Comparison of ENCODE assay signal across 1 cellular context in genomic region chr6:110180228-110181008, GRCh38.
TF ChIP-seq lines count a peak whose summit lies in the region.

Gene CDC40, plus strand, starts transcription at chr6:110180427. Its CDS starts 18 bp downstream, at chr6:110180445.

TF ChIP-seq in HepG2, 621 proteins besides CTCF, POLR2A, EP300 and RAD21 (continued from another document and continues in another):
- TF ChIP-seq ZNF839 (CRISPR knock-in tag; IDR thresholded peaks at IDR 0.05; ENCODE audit: borderline replicate concordance) = peak; percentile 67; the same call in 1 of the 2 replicates
- TF ChIP-seq MXD4 (CRISPR knock-in tag; IDR thresholded peaks at IDR 0.05) = no peak
- TF ChIP-seq ZNF772 (CRISPR knock-in tag; IDR thresholded peaks at IDR 0.05) = 0 out of 2 replicates have a peak, but pooled peaks have one; percentile 31
- TF ChIP-seq MIXL1 (CRISPR knock-in tag; IDR thresholded peaks at IDR 0.05) = peak; percentile 80; the same call in 1 of the 2 replicates
- peak; percentile 64; the same call in 1 of the 2 replicates for TF ChIP-seq PHF20 (CRISPR knock-in tag; IDR thresholded peaks at IDR 0.05)
- peak; percentile 87 for TF ChIP-seq PHF8 (CRISPR knock-in tag; IDR thresholded peaks at IDR 0.05)
- 0 out of 2 replicates have a peak, but pooled peaks have one; percentile 12 for TF ChIP-seq JUND (CRISPR knock-in tag; IDR thresholded peaks at IDR 0.05)
- TF ChIP-seq RXRA (CRISPR knock-in tag; IDR thresholded peaks at IDR 0.05) = 0 out of 2 replicates have a peak, but pooled peaks have one; percentile 16
- no peak for TF ChIP-seq ZFP36 (IDR thresholded peaks at IDR 0.05; ENCODE audit: borderline replicate concordance, low read depth, low read length, partially characterized antibody)
- no peak for TF ChIP-seq GTF3A (CRISPR knock-in tag; conservative IDR thresholded peaks at IDR 0.05)
- TF ChIP-seq ZFX (CRISPR knock-in tag; IDR thresholded peaks at IDR 0.05; ENCODE audit: low read depth) = 0 out of 2 replicates have a peak, but pooled peaks have one; percentile 21
- peak; percentile 87 for TF ChIP-seq POLR2G (IDR thresholded peaks at IDR 0.05; ENCODE audit: low read depth, low read length)
- TF ChIP-seq ZNF850 (CRISPR knock-in tag; conservative IDR thresholded peaks at IDR 0.05) = 0 out of 2 replicates have a peak, but pooled peaks have one; percentile 30
- TF ChIP-seq ZSCAN9 (CRISPR knock-in tag; IDR thresholded peaks at IDR 0.05; ENCODE audit: borderline replicate concordance) = peak; percentile 17; the same call in 1 of the 2 replicates
- TF ChIP-seq ZNF891 (CRISPR knock-in tag; IDR thresholded peaks at IDR 0.05) = 0 out of 2 replicates have a peak, but pooled peaks have one; percentile 52
- peak; percentile 78; the same call in 1 of the 2 replicates for TF ChIP-seq ZNF816 (CRISPR knock-in tag; IDR thresholded peaks at IDR 0.05; ENCODE audit: borderline replicate concordance)
- TF ChIP-seq ZNF143 (CRISPR knock-in tag; IDR thresholded peaks at IDR 0.05) = peak; percentile 76
- no peak for TF ChIP-seq HOXA7 (CRISPR knock-in tag; IDR thresholded peaks at IDR 0.05)
- TF ChIP-seq NR2C2 (CRISPR knock-in tag; IDR thresholded peaks at IDR 0.05; ENCODE audit: borderline replicate concordance) = peak; percentile 63; the same call in 1 of the 2 replicates
- peak; percentile 48 for TF ChIP-seq YY1 (IDR thresholded peaks at IDR 0.05; ENCODE audit: insufficient read depth, insufficient replicate concordance, low read depth, low read length)
- TF ChIP-seq TBX2 (CRISPR knock-in tag; IDR thresholded peaks at IDR 0.05; ENCODE audit: borderline replicate concordance) = no peak
- no peak for TF ChIP-seq ZNF510 (CRISPR knock-in tag; IDR thresholded peaks at IDR 0.05; ENCODE audit: low read depth)
- peak; percentile 38; the same call in 1 of the 2 replicates for TF ChIP-seq NR2F2 (IDR thresholded peaks at IDR 0.05; ENCODE audit: borderline replicate concordance, low read depth)
- 0 out of 2 replicates have a peak, but pooled peaks have one; percentile 17 for TF ChIP-seq KDM5B (CRISPR knock-in tag; IDR thresholded peaks at IDR 0.05; ENCODE audit: borderline replicate concordance)
- no peak; the same call in 1 of the 2 replicates for TF ChIP-seq LCORL (IDR thresholded peaks at IDR 0.05)
- 0 out of 2 replicates have a peak, but pooled peaks have one; percentile 20 for TF ChIP-seq LCORL (CRISPR knock-in tag; IDR thresholded peaks at IDR 0.05)
- TF ChIP-seq KMT2A (CRISPR knock-in tag; IDR thresholded peaks at IDR 0.05) = peak; percentile 72; the same call in 1 of the 2 replicates
- TF ChIP-seq ZSCAN31 (CRISPR knock-in tag; IDR thresholded peaks at IDR 0.05; ENCODE audit: low read depth) = peak; percentile 52; the same call in 1 of the 2 replicates
- peak; percentile 46; the same call in 1 of the 2 replicates for TF ChIP-seq ELF4 (CRISPR knock-in tag; IDR thresholded peaks at IDR 0.05; ENCODE audit: borderline replicate concordance)
- 0 out of 2 replicates have a peak, but pooled peaks have one; percentile 10 for TF ChIP-seq ZFP91 (CRISPR knock-in tag; IDR thresholded peaks at IDR 0.05; ENCODE audit: borderline replicate concordance)
- TF ChIP-seq NRL (CRISPR knock-in tag; IDR thresholded peaks at IDR 0.05; ENCODE audit: borderline replicate concordance) = 0 out of 2 replicates have a peak, but pooled peaks have one; percentile 69
- 0 out of 2 replicates have a peak, but pooled peaks have one; percentile 4 for TF ChIP-seq SMYD3 (CRISPR knock-in tag; IDR thresholded peaks at IDR 0.05)
- TF ChIP-seq UBTF (CRISPR knock-in tag; IDR thresholded peaks at IDR 0.05) = peak; percentile 67; the same call in 1 of the 2 replicates
- TF ChIP-seq ZNF280D (CRISPR knock-in tag; IDR thresholded peaks at IDR 0.05) = no peak
- TF ChIP-seq HNRNPH1 (optimal IDR thresholded peaks at IDR 0.05; ENCODE audit: low read depth, low read length) = no peak
- peak; percentile 14; the same call in 1 of the 2 replicates for TF ChIP-seq ZNF256 (CRISPR knock-in tag; conservative IDR thresholded peaks at IDR 0.05)
- TF ChIP-seq MAX (IDR thresholded peaks at IDR 0.05) = peak; percentile 22; the same call in 1 of the 2 replicates
- TF ChIP-seq KAT7 (CRISPR knock-in tag; IDR thresholded peaks at IDR 0.05; ENCODE audit: borderline replicate concordance) = peak; percentile 63; the same call in 1 of the 2 replicates
- 0 out of 2 replicates have a peak, but pooled peaks have one; percentile 29 for TF ChIP-seq NFRKB (IDR thresholded peaks at IDR 0.05)
- no peak for TF ChIP-seq SCMH1 (CRISPR knock-in tag; IDR thresholded peaks at IDR 0.05; ENCODE audit: borderline replicate concordance)
- TF ChIP-seq DMAP1 (CRISPR knock-in tag; IDR thresholded peaks at IDR 0.05) = peak; percentile 57; the same call in 1 of the 2 replicates
- TF ChIP-seq CREB1 (IDR thresholded peaks at IDR 0.05) = no peak
- peak; percentile 39; the same call in 1 of the 2 replicates for TF ChIP-seq CREB1 (CRISPR knock-in tag; IDR thresholded peaks at IDR 0.05)
- no peak for TF ChIP-seq HOMEZ (CRISPR knock-in tag; IDR thresholded peaks at IDR 0.05; ENCODE audit: low read depth)
- no peak for TF ChIP-seq DMTF1 (CRISPR knock-in tag; IDR thresholded peaks at IDR 0.05)
- no peak for TF ChIP-seq STAT6 (CRISPR knock-in tag; IDR thresholded peaks at IDR 0.05; ENCODE audit: borderline replicate concordance)
- TF ChIP-seq PITX1 (CRISPR knock-in tag; IDR thresholded peaks at IDR 0.05) = no peak
- peak; percentile 89 for TF ChIP-seq ASH2L (IDR thresholded peaks at IDR 0.05; ENCODE audit: insufficient read length, low read depth, low read length)
- TF ChIP-seq TOE1 (CRISPR knock-in tag; IDR thresholded peaks at IDR 0.05) = 0 out of 2 replicates have a peak, but pooled peaks have one; percentile 72
- peak; percentile 40; the same call in 1 of the 2 replicates for TF ChIP-seq ZNF264 (CRISPR knock-in tag; IDR thresholded peaks at IDR 0.05)
- TF ChIP-seq STAG1 (CRISPR knock-in tag; IDR thresholded peaks at IDR 0.05) = no peak
- TF ChIP-seq GATAD1 (CRISPR knock-in tag; IDR thresholded peaks at IDR 0.05) = peak; percentile 36; the same call in 1 of the 2 replicates
- TF ChIP-seq ZNF616 (CRISPR knock-in tag; IDR thresholded peaks at IDR 0.05; ENCODE audit: low read depth) = 0 out of 2 replicates have a peak, but pooled peaks have one; percentile 43
- peak; percentile 75 for TF ChIP-seq KAT8 (CRISPR knock-in tag; IDR thresholded peaks at IDR 0.05)
